18 cellular contexts compared by ENCODE assay signal in the genomic region with DNA sequence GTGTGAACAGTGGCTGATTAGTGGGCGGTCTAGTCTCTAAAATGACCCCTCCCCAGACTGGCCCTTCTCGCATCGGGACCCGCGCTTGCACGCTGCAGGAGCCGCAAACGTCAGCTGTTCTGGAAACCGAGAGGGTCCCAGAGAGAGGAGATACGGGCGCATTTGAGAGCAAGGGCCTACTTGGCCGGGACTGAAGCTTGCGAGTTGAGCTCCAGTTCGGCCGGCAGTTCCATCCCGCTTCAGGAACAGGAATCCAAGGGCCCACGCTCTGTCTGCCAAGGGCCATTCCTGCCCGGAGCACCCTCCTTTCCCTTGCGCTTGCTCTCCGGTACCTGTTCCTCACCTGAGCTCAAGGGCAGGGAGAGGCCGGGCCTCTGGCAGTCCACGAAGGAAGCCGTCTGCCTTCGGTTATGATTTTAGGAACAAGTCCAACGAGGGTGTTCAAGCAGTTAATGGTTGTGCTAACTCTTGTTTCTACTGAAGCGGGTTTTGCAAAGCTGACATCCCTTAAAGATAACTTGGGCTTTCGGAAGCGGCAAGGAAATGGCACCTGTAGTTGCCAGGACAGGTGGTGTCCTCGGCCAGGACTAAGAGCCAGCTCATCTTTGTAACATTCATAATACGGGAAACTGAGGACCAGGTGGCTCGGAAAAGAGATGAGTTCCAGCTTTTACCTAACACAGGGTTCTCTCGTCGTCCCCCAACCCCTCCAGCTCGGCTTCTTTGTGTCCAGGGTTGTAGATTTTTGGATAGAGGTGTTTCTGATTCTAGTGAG. TPM values are rescaled to one million over a fixed set of nuclear protein-coding genes. Genes with fewer than 3 reads are reported as not detected.
A peak's percentile ranks its signal among the peaks of the same experiment; 100 is the strongest.
DNase-seq lines count a peak whose midpoint lies in the region; ATAC-seq, FAIRE-seq and TF ChIP-seq lines count a peak whose summit lies in the region.
"Had no signal": no experiment of that assay in that cellular context is flagged by ENCODE, and none has a peak within 500 bp of the region (broad histone marks: within the 10 kb centered on the region; RNA-seq: fewer than 3 reads in every experiment).

No MANE protein-coding gene starts in this region.

- H4K20me1 ChIP-seq in H1 (replicated peaks in 1 of 2; ENCODE audit: control insufficient read depth in 1 of 2, insufficient read depth in 2 of 2, low read length in 2 of 2), result peaks cover 18 to 35% of the 10 kb centered on the region in 2 experiments

- no peak overlapping the region for H4K91ac ChIP-seq in H1 (replicated peaks; ENCODE audit: insufficient read length, low read length)

- peaks cover 4% of the 10 kb centered on the region for H3K36me3 Mint-ChIP-seq in CD4-positive, alpha-beta T cell (ENCODE audit: low read depth)
- H3K36me3 Mint-ChIP-seq in naive thymus-derived CD4-positive, alpha-beta T cell, result peaks cover 0 to 8% (median 4%) of the 10 kb centered on the region in 5 donors
- H3K36me3 Mint-ChIP-seq in Calu3 (ENCODE audit: insufficient read depth, unreplicated experiment), result peaks cover 23% of the 10 kb centered on the region

- TF ChIP-seq POLR2A in H1 (IDR thresholded peaks at IDR 0.05; ENCODE audit: control extremely low read depth in 1 of 2, low read depth in 2 of 2, low read length in 2 of 2), result no peak

- H3K23me2 ChIP-seq in H1 (ENCODE audit: low read depth, low read length), result peaks cover 13% of the 10 kb centered on the region; the same call in 1 of the 2 replicates

- H2AFZ ChIP-seq in H1 (ENCODE audit: low read length), result no peak overlapping the region

- H2BK15ac ChIP-seq in H1 (ENCODE audit: low read length), result peak overlapping the region; percentile 16; the same call in 1 of the 2 replicates

- no peak for TF ChIP-seq EP300 in H1 (IDR thresholded peaks at IDR 0.05; ENCODE audit: borderline replicate concordance in 1 of 2, low read depth in 2 of 2, low read length in 2 of 2)

- no TSS peak for BruUV-seq in Calu3 (replicated peaks; lab: Mats Ljungman, UMichigan)

- H2BK5ac ChIP-seq in H1 (ENCODE audit: low read depth, low read length), result no peak overlapping the region

- intact Hi-C loops in CD4-positive, alpha-beta T cell (cut with DNase I, micrococcal nuclease), result no loop called here
- intact Hi-C loops in naive thymus-derived CD4-positive, alpha-beta T cell (cut with micrococcal nuclease), result loop anchor here (5.0 to 10.0 kb wide), 2 partner anchors 139 to 1367 kb away; partner anchors contain the start of gene SP5 (in 1 of the 2)
- intact Hi-C loops in Calu3 (cut with micrococcal nuclease; ENCODE audit: unreplicated experiment), result no loop called here

- no peak for ATAC-seq in CD4-positive, alpha-beta T cell (ENCODE audit: poor library complexity)
- no peak for ATAC-seq in naive thymus-derived CD4-positive, alpha-beta T cell
- ATAC-seq: foreskin keratinocyte had no signal

- H3K9me3 Mint-ChIP-seq in CD4-positive, alpha-beta T cell, result peaks cover 2% of the 10 kb centered on the region
- peaks cover 0 to 40% (median 6%) of the 10 kb centered on the region in 11 donors for H3K9me3 Mint-ChIP-seq in naive thymus-derived CD4-positive, alpha-beta T cell
- H3K9me3 Mint-ChIP-seq in Calu3 (ENCODE audit: low read depth, unreplicated experiment), result no peaks in the 10 kb centered on the region

- CTCF ChIA-PET in CD4-positive, alpha-beta T cell (lab: Charles Lee), result interaction anchor here (0.5 to 1.5 kb wide), 3 partner anchors 21 to 1110 kb away, joined by 3 to 4 read pairs (median 3); no protein-coding TSS in a partner anchor
- CTCF ChIA-PET in H1 (lab: Charles Lee; ENCODE audit: partially characterized antibody) (interaction anchor here (0.5 to 2.6 kb wide), 12 partner anchors 9 to 378 kb away, joined by 3 to 19 read pairs (median 4); no protein-coding TSS in a partner anchor), RWPE1 (lab: Yijun Ruan, JAX) (no interaction called here), Calu3 (lab: Charles Lee) (interaction anchor here (0.5 kb wide), 1 partner anchor 172 kb away, joined by 5 read pairs; no protein-coding TSS in a partner anchor)
- CTCF ChIA-PET in naive thymus-derived CD4-positive, alpha-beta T cell (lab: Charles Lee), result interaction anchor here (0.6 to 1.1 kb wide), 3 partner anchors 10 to 153 kb away, joined by 3 read pairs; no protein-coding TSS in a partner anchor

- peaks cover 2 to 39% (median 17%) of the 10 kb centered on the region in 4 experiments for H3K4me1 ChIP-seq in H1 (replicated peaks in 1 of 4; ENCODE audit: control insufficient read depth in 3 of 4, insufficient read depth in 4 of 4, low read length in 3 of 4)
- peaks cover 36 to 39% of the 10 kb centered on the region in 2 donors for H3K4me1 ChIP-seq in naive thymus-derived CD4-positive, alpha-beta T cell (ENCODE audit: control insufficient read depth in 2 of 2, insufficient read depth in 2 of 2, low read length in 2 of 2)
- H3K4me1 ChIP-seq: foreskin keratinocyte had no signal

- peaks cover 16% of the 10 kb centered on the region for H3K9me3 ChIP-seq in CD4-positive, alpha-beta T cell (ENCODE audit: control insufficient read depth, low read length)
- no peaks in the 10 kb centered on the region for H3K9me3 ChIP-seq in H1 (ENCODE audit: insufficient read depth in 2 of 2, low read depth in 1 of 2, low read length in 1 of 2)
- H3K9me3 ChIP-seq in naive thymus-derived CD4-positive, alpha-beta T cell (ENCODE audit: control insufficient read depth in 2 of 3, low read length in 3 of 3), result peaks cover 0 to 9% (median 0%) of the 10 kb centered on the region in 3 experiments
- H3K9me3 ChIP-seq: prostate gland, thoracic aorta had no signal

- H3K27ac ChIP-seq in CD4-positive, alpha-beta T cell (ENCODE audit: low read depth, low read length), result no peak overlapping the region
- H3K27ac ChIP-seq in H1 (ENCODE audit: low read depth, low read length), result no peak overlapping the region
- H3K27ac ChIP-seq in naive thymus-derived CD4-positive, alpha-beta T cell (ENCODE audit: low read depth, low read length), result no peak overlapping the region
- no peak overlapping the region for H3K27ac ChIP-seq in RWPE1
- H3K27ac ChIP-seq: BLaER1 treated with 17β-estradiol and CSF1 and Interleukin-3, amounts not matched to agents 10 nM and 100 nM; foreskin keratinocyte; prostate gland; spleen had no signal

- H3K9ac ChIP-seq in H1 (replicated peaks in 1 of 4; ENCODE audit: extremely low read depth in 1 of 4, low read depth in 3 of 4, low read length in 3 of 4), result no peak overlapping the region; a peak in 1 of 7 replicates
- H3K9ac ChIP-seq: BLaER1 treated with 17β-estradiol and CSF1 and Interleukin-3, amounts not matched to agents 10 nM and 100 nM had no signal

- POLR2A ChIA-PET in CD4-positive, alpha-beta T cell (lab: Charles Lee), result interaction anchor here (0.9 to 3.5 kb wide), 3 partner anchors 10 to 21 kb away, joined by 3 to 23 read pairs (median 15); partner anchors contain the start of gene DLX2
- POLR2A ChIA-PET in H1 (lab: Charles Lee; ENCODE audit: partially characterized antibody), result interaction anchor here (0.8 to 14.0 kb wide), 6 partner anchors 9 to 84 kb away, joined by 3 to 184 read pairs (median 4); partner anchors contain the start of gene DLX2
- POLR2A ChIA-PET in naive thymus-derived CD4-positive, alpha-beta T cell (lab: Charles Lee), result interaction anchor here (1.5 to 3.7 kb wide), 2 partner anchors 11 to 18 kb away, joined by 6 to 21 read pairs; no protein-coding TSS in a partner anchor
- POLR2A ChIA-PET in RWPE1 (lab: Yijun Ruan, JAX; ENCODE audit: low non-redundant PET), result no interaction called here

- no peak for TF ChIP-seq RAD21 in H1 (IDR thresholded peaks at IDR 0.05 in 1 of 2, conservative IDR thresholded peaks at IDR 0.05 in 1 of 2; ENCODE audit: low read depth in 2 of 2, low read length in 2 of 2)

- 9% methylated on average over 34 of the region's 34 CpGs; no CpG with 5 or more reads in 1 of the 2 experiments for WGBS in H1 (ENCODE audit: extremely low coverage in 1 of 2, insufficient coverage in 1 of 2, insufficient read length in 1 of 2, insufficient replicate concordance in 2 of 2, low coverage in 1 of 2, low lambda C conversion rate in 2 of 2, missing lambda C conversion rate in 1 of 2), 2 experiments

- peaks cover 93% of the 10 kb centered on the region for H3K27me3 Mint-ChIP-seq in CD4-positive, alpha-beta T cell
- peaks cover 66 to 91% (median 70%) of the 10 kb centered on the region in 5 donors for H3K27me3 Mint-ChIP-seq in naive thymus-derived CD4-positive, alpha-beta T cell
- H3K27me3 Mint-ChIP-seq in Calu3 (ENCODE audit: unreplicated experiment), result peaks cover 48% of the 10 kb centered on the region

- H3K23ac ChIP-seq in H1 (ENCODE audit: insufficient read length), result no peak overlapping the region

- in situ Hi-C loops in GM13976 (cut with MboI; ENCODE audit: low sequenced_read_pairs, unreplicated experiment), result loop anchor here (25.0 kb wide), 2 partner anchors 1269 to 1369 kb away; partner anchors contain the start of genes GAD1 and SP5

- no peak overlapping the region for H3K14ac ChIP-seq in H1 (ENCODE audit: insufficient read length)

- H4K5ac ChIP-seq in H1 (ENCODE audit: insufficient read length, low read depth, low read length), result no peak overlapping the region

- peak overlapping the region; percentile 78 for H3K27ac Mint-ChIP-seq in CD4-positive, alpha-beta T cell
- peak overlapping the region in 6 of 9 donors; percentile 36 to 91 (median 78) for H3K27ac Mint-ChIP-seq in naive thymus-derived CD4-positive, alpha-beta T cell
- no peak overlapping the region for H3K27ac Mint-ChIP-seq in Calu3 (ENCODE audit: unreplicated experiment)

- no peak overlapping the region; the same call in none of the 2 replicates for H2AK5ac ChIP-seq in H1 (ENCODE audit: low read depth, low read length)

- no peaks in the 10 kb centered on the region for H3K36me3 ChIP-seq in H1 (ENCODE audit: control insufficient read depth in 2 of 4, insufficient read depth in 4 of 4, low read length in 3 of 4)
- H3K36me3 ChIP-seq in naive thymus-derived CD4-positive, alpha-beta T cell (ENCODE audit: control insufficient read depth in 2 of 3, insufficient read depth in 3 of 3, low read length in 3 of 3), result no peaks in the 10 kb centered on the region
- H3K36me3 ChIP-seq: BLaER1 treated with 17β-estradiol and CSF1 and Interleukin-3, amounts not matched to agents 10 nM and 100 nM; prostate gland; spleen; thoracic aorta had no signal

- no peak for TF ChIP-seq CTCF in CD4-positive, alpha-beta T cell (IDR thresholded peaks at IDR 0.05)
- TF ChIP-seq CTCF in GM13976 (IDR thresholded peaks at IDR 0.05; ENCODE audit: borderline replicate concordance, control extremely low read depth, extremely low read depth, insufficient read depth, missing control alignments), result no peak
- TF ChIP-seq CTCF in H1 (IDR thresholded peaks at IDR 0.05; ENCODE audit: control extremely low read depth in 1 of 3, insufficient read depth in 1 of 3, low read depth in 1 of 3, low read length in 3 of 3), result no peak
- TF ChIP-seq CTCF in RWPE1 (conservative IDR thresholded peaks at IDR 0.05; ENCODE audit: low read depth), result no peak
- TF ChIP-seq CTCF in Calu3 (IDR thresholded peaks at IDR 0.05; ENCODE audit: unreplicated experiment), result no peak

- H3K4ac ChIP-seq in H1 (replicated peaks; ENCODE audit: insufficient read length, low read depth, low read length), result no peak overlapping the region

- peak overlapping the region; percentile 87; the same call in 1 of the 2 replicates for H2BK12ac ChIP-seq in H1 (ENCODE audit: low read depth, low read length)

- peaks cover 83% of the 10 kb centered on the region for H3K27me3 ChIP-seq in CD4-positive, alpha-beta T cell (ENCODE audit: control insufficient read depth, insufficient read depth, low read length)
- peaks cover 74 to 88% (median 83%) of the 10 kb centered on the region in 4 experiments for H3K27me3 ChIP-seq in H1 (replicated peaks in 1 of 4; ENCODE audit: control insufficient read depth in 3 of 4, extremely low read depth in 1 of 4, insufficient read depth in 3 of 4, low read length in 3 of 4)
- peaks cover 60 to 70% of the 10 kb centered on the region in 2 donors for H3K27me3 ChIP-seq in naive thymus-derived CD4-positive, alpha-beta T cell (ENCODE audit: control insufficient read depth in 2 of 2, insufficient read depth in 2 of 2, low read length in 2 of 2)

- no peak for FAIRE-seq in H1 (lab: Jason Lieb, UNC)
- FAIRE-seq: endometrium had no signal

- no peaks in the 10 kb centered on the region for H3K79me2 ChIP-seq in H1 (ENCODE audit: control insufficient read depth in 1 of 2, insufficient read depth in 2 of 2, low read length in 2 of 2)

- H3K79me1 ChIP-seq in H1 (ENCODE audit: low read depth, low read length), result no peaks in the 10 kb centered on the region

- H2BK20ac ChIP-seq in H1 (ENCODE audit: low read length), result no peak overlapping the region

- peak overlapping the region in 1 of 4 experiments; percentile 42; a peak in 3 of 8 replicates for H3K4me3 ChIP-seq in H1 (ENCODE audit: extremely low read depth in 1 of 4, insufficient read depth in 2 of 4, low read depth in 3 of 4, low read length in 4 of 4)
- H3K4me3 ChIP-seq in naive thymus-derived CD4-positive, alpha-beta T cell (ENCODE audit: low read length), result no peak overlapping the region
- H3K4me3 ChIP-seq: BLaER1 treated with 17β-estradiol and CSF1 and Interleukin-3, amounts not matched to agents 10 nM and 100 nM; prostate gland; spleen; thoracic aorta had no signal

- H3K4me3 Mint-ChIP-seq in CD4-positive, alpha-beta T cell, result peak overlapping the region; percentile 63
- peak overlapping the region in 3 of 10 donors; percentile 39 to 83 (median 70) for H3K4me3 Mint-ChIP-seq in naive thymus-derived CD4-positive, alpha-beta T cell
- H3K4me3 Mint-ChIP-seq in Calu3 (ENCODE audit: low read depth, unreplicated experiment), result no peak overlapping the region

- no peak for DNase-seq in CD4-positive, alpha-beta T cell
- DNase-seq in GM13976 (ENCODE audit: low spot score) (peak; percentile 37), H1 (ENCODE audit: low read depth in 1 of 2, low spot score in 2 of 2) (peak in 1 of 2 experiments; percentile 69), RWPE1 (ENCODE audit: low spot score) (no peak), NCI-H510A treated with DMSO at 0.1 percent for 48 hours (lab: John Stamatoyannopoulos, UW) (no peak), Calu3 (no peak)
- peak in 4 of 9 donors; percentile 9 to 31 (median 22) for DNase-seq in naive thymus-derived CD4-positive, alpha-beta T cell
- DNase-seq: activated CD4-positive, alpha-beta T cell treated with anti-CD3 and anti-CD28 coated beads, Interleukin-2, amount 50 U/mL, for 48 hours; activated gamma-delta T cell; DMS153; foreskin keratinocyte; NCI-H2171; spleen; SW 1271 had no signal

- no peak overlapping the region for H2BK120ac ChIP-seq in H1 (replicated peaks; ENCODE audit: low read depth, low read length)

- no peak overlapping the region; the same call in 1 of the 2 replicates for H4K8ac ChIP-seq in H1 (ENCODE audit: extremely low read depth, insufficient read depth, low read length)

- peaks cover 55% of the 10 kb centered on the region for H3K4me1 Mint-ChIP-seq in CD4-positive, alpha-beta T cell (ENCODE audit: low read depth)
- H3K4me1 Mint-ChIP-seq in naive thymus-derived CD4-positive, alpha-beta T cell, result peaks cover 20 to 50% (median 36%) of the 10 kb centered on the region in 7 donors
- H3K4me1 Mint-ChIP-seq in Calu3 (ENCODE audit: low read depth, unreplicated experiment), result peaks cover 25% of the 10 kb centered on the region

- no peak overlapping the region for H3K18ac ChIP-seq in H1 (ENCODE audit: extremely low read depth, low read length)

- H3K4me2 ChIP-seq in H1 (ENCODE audit: insufficient read depth in 1 of 2, low read depth in 2 of 2, low read length in 2 of 2), result peak overlapping the region; percentile 51 to 64
- H3K4me2 ChIP-seq: BLaER1 treated with 17β-estradiol and CSF1 and Interleukin-3, amounts not matched to agents 10 nM and 100 nM had no signal

- no peak overlapping the region for H3K56ac ChIP-seq in H1 (replicated peaks; ENCODE audit: insufficient read length, low read depth, low read length)

RNA-seq across cellular contexts. Expression of gene DLX1, which starts 3.9 kb away (rescaled TPM):
- total RNA-seq in CD4-positive, alpha-beta T cell, result not detected
- total RNA-seq in H1 (2021; fragmentation: NEBNext Ultra II Directional; extraction: Animal tissue kit (Norgen Biotek cat#: 25700)), result not detected in 2 replicates
- 0.05 and 0.11 TPM in 2 replicates for polyA plus RNA-seq in H1 (2011; rRNA removed)
- 0.08 TPM for polyA plus RNA-seq in H1 (2011; cell fraction: cytosol; rRNA removed)
- 0.07 TPM for polyA plus RNA-seq in H1 (2011; cell fraction: nucleus; rRNA removed)
- polyA plus RNA-seq in H1 (2012, experiment 1 of 2), result not detected in 4 replicates
- polyA plus RNA-seq in H1 (2012, experiment 2 of 2), result not detected
- polyA plus RNA-seq in H1 (2013, experiment 1 of 2), result 0.04 TPM
- polyA plus RNA-seq in H1 (2013, experiment 2 of 2), result 0.22 TPM
- polyA minus RNA-seq in H1 (2011; rRNA and poly(A)+ RNA removed), result 0.19 TPM in 1 of 2 replicates, not detected in the other
- not detected for polyA minus RNA-seq in H1 (2011; cell fraction: cytosol; rRNA and poly(A)+ RNA removed)
- polyA minus RNA-seq in H1 (2011; cell fraction: nucleus; rRNA and poly(A)+ RNA removed), result not detected
- not detected for total RNA-seq in naive thymus-derived CD4-positive, alpha-beta T cell
- not detected for polyA plus RNA-seq in naive thymus-derived CD4-positive, alpha-beta T cell
- not detected in 2 replicates for total RNA-seq in Calu3 (2022)
- total RNA-seq: spleen had no signal

RNA-seq across cellular contexts. Expression of gene DLX2, which starts 21.3 kb away (rescaled TPM):
- not detected for total RNA-seq in CD4-positive, alpha-beta T cell
- total RNA-seq in H1 (2021; fragmentation: NEBNext Ultra II Directional; extraction: Animal tissue kit (Norgen Biotek cat#: 25700)), result 0.13 and 0.45 TPM in 2 replicates
- 0.05 TPM in 1 of 2 replicates, not detected in the other for polyA plus RNA-seq in H1 (2011; rRNA removed)
- not detected for polyA plus RNA-seq in H1 (2011; cell fraction: cytosol; rRNA removed)
- polyA plus RNA-seq in H1 (2011; cell fraction: nucleus; rRNA removed), result 0.56 TPM
- polyA plus RNA-seq in H1 (2012, experiment 1 of 2), result 0.11 TPM in 1 of 4 replicates, not detected in the others
- not detected for polyA plus RNA-seq in H1 (2012, experiment 2 of 2)
- 0.06 TPM for polyA plus RNA-seq in H1 (2013, experiment 1 of 2)
- 0.06 TPM for polyA plus RNA-seq in H1 (2013, experiment 2 of 2)
- polyA minus RNA-seq in H1 (2011; rRNA and poly(A)+ RNA removed), result not detected in 2 replicates
- not detected for polyA minus RNA-seq in H1 (2011; cell fraction: cytosol; rRNA and poly(A)+ RNA removed)
- 0.50 TPM for polyA minus RNA-seq in H1 (2011; cell fraction: nucleus; rRNA and poly(A)+ RNA removed)
- total RNA-seq in naive thymus-derived CD4-positive, alpha-beta T cell, result under 1 TPM in 2 of 5 experiments, not detected in 3; 0.16 to 0.34 TPM
- not detected for polyA plus RNA-seq in naive thymus-derived CD4-positive, alpha-beta T cell
- not detected in 2 replicates for total RNA-seq in Calu3 (2022)
- total RNA-seq: spleen had no signal

Comparison
In these comparisons a context has a peak if more than half of its experiments do, and no peak if none do; other contexts are left out.
1. intact Hi-C loops: an anchor here in naive thymus-derived CD4-positive, alpha-beta T cell (5.0 to 10.0 kb wide); none called in CD4-positive, alpha-beta T cell and Calu3.